ENCODE assay signal across 25 cellular contexts in genomic region chr3:145915787-145916186, GRCh38.
"Had no signal": no experiment of that assay in that cellular context is flagged by ENCODE, and none has a peak within 500 bp of the region (broad histone marks: within the 10 kb centered on the region; RNA-seq: fewer than 3 reads in every experiment).

No MANE protein-coding gene starts in this region.

- H3K27me3 Mint-ChIP-seq: activated naive CD8-positive, alpha-beta T cell; activated T-cell treated with anti-CD3 and anti-CD28 coated beads, Interleukin-2, amount 50 U/mL, for 24 hours; activated T-helper 17 cell treated with anti-CD3 and anti-CD28 coated beads, Interleukin-2, amount 50 U/mL, for 72 hours; central memory CD8-positive, alpha-beta T cell; naive thymus-derived CD4-positive, alpha-beta T cell; stimulated activated memory B cell treated with anti-CD40 and anti-IgM and Interleukin-4, amounts not matched to agents 10 μg/mL and 1 μg/mL and 100 μg/mL, for 72 hours had no signal

- H3K27ac Mint-ChIP-seq: activated naive CD8-positive, alpha-beta T cell; activated T-cell treated with anti-CD3 and anti-CD28 coated beads, Interleukin-2, amount 50 U/mL, for 24 hours; activated T-helper 17 cell treated with anti-CD3 and anti-CD28 coated beads, Interleukin-2, amount 50 U/mL, for 72 hours; naive thymus-derived CD4-positive, alpha-beta T cell; stimulated activated memory B cell treated with anti-CD40 and anti-IgM and Interleukin-4, amounts not matched to agents 10 μg/mL and 1 μg/mL and 100 μg/mL, for 72 hours had no signal

- ATAC-seq: activated T-helper 17 cell treated with anti-CD3 and anti-CD28 coated beads, Interleukin-2, amount 50 U/mL, for 72 hours; left lobe of liver; lower lobe of right lung; naive thymus-derived CD4-positive, alpha-beta T cell; sciatic nerve; stimulated activated memory B cell treated with anti-CD40 and anti-IgM and Interleukin-4, amounts not matched to agents 10 μg/mL and 1 μg/mL and 100 μg/mL, for 72 hours had no signal

- H3K36me3 ChIP-seq: adrenal gland, ascending aorta, breast epithelium, esophagus squamous epithelium, lower lobe of right lung, uterus had no signal

- DNase-seq: activated CD8-positive, alpha-beta memory T cell treated with anti-CD3 and anti-CD28 coated beads for 24 hours; activated CD8-positive, alpha-beta memory T cell treated with anti-CD3 and anti-CD28 coated beads, Interleukin-2, amount 50 U/mL, for 4 hours; activated T-cell treated with anti-CD3 and anti-CD28 coated beads, Interleukin-2, amount 50 U/mL, for 24 hours; adrenal gland; esophagus squamous epithelium; kidney; lower lobe of right lung; naive thymus-derived CD4-positive, alpha-beta T cell; posterior cingulate gyrus; small intestine; stimulated activated CD4-positive, alpha-beta T cell treated with anti-CD3 and anti-CD28 coated beads, Interleukin-2, amount 100 ng/mL, for 24 hours; T-helper 9 cell; testis; trophoblast cell; uterus had no signal

- H3K9me3 ChIP-seq: adrenal gland, ascending aorta, breast epithelium, esophagus squamous epithelium, lower lobe of right lung, testis, uterus had no signal

- H3K4me3 ChIP-seq: adrenal gland, ascending aorta, breast epithelium, coronary artery, esophagus squamous epithelium, lower lobe of right lung, testis, uterus had no signal

- H3K36me3 Mint-ChIP-seq: activated naive CD8-positive, alpha-beta T cell; naive thymus-derived CD4-positive, alpha-beta T cell; stimulated activated memory B cell treated with anti-CD40 and anti-IgM and Interleukin-4, amounts not matched to agents 10 μg/mL and 1 μg/mL and 100 μg/mL, for 72 hours had no signal

- H3K27me3 ChIP-seq: adrenal gland, ascending aorta, breast epithelium, esophagus squamous epithelium, testis, uterus had no signal

- H3K4me1 Mint-ChIP-seq: activated T-helper 17 cell treated with anti-CD3 and anti-CD28 coated beads, Interleukin-2, amount 50 U/mL, for 72 hours; central memory CD8-positive, alpha-beta T cell; naive thymus-derived CD4-positive, alpha-beta T cell; neural crest cell; stimulated activated memory B cell treated with anti-CD40 and anti-IgM and Interleukin-4, amounts not matched to agents 10 μg/mL and 1 μg/mL and 100 μg/mL, for 72 hours had no signal

- H3K27ac ChIP-seq: adrenal gland, ascending aorta, breast epithelium, coronary artery, esophagus squamous epithelium, lower lobe of right lung, testis, uterus had no signal

- H3K4me3 Mint-ChIP-seq: activated naive CD8-positive, alpha-beta T cell; activated T-cell treated with anti-CD3 and anti-CD28 coated beads, Interleukin-2, amount 50 U/mL, for 24 hours; activated T-helper 17 cell treated with anti-CD3 and anti-CD28 coated beads, Interleukin-2, amount 50 U/mL, for 72 hours; central memory CD8-positive, alpha-beta T cell; naive thymus-derived CD4-positive, alpha-beta T cell; neural crest cell; stimulated activated memory B cell treated with anti-CD40 and anti-IgM and Interleukin-4, amounts not matched to agents 10 μg/mL and 1 μg/mL and 100 μg/mL, for 72 hours had no signal

- H3K4me1 ChIP-seq: adrenal gland, ascending aorta, breast epithelium, esophagus squamous epithelium, lower lobe of right lung, testis, uterus had no signal
